12 cellular contexts compared by ENCODE assay signal in the genomic region with DNA sequence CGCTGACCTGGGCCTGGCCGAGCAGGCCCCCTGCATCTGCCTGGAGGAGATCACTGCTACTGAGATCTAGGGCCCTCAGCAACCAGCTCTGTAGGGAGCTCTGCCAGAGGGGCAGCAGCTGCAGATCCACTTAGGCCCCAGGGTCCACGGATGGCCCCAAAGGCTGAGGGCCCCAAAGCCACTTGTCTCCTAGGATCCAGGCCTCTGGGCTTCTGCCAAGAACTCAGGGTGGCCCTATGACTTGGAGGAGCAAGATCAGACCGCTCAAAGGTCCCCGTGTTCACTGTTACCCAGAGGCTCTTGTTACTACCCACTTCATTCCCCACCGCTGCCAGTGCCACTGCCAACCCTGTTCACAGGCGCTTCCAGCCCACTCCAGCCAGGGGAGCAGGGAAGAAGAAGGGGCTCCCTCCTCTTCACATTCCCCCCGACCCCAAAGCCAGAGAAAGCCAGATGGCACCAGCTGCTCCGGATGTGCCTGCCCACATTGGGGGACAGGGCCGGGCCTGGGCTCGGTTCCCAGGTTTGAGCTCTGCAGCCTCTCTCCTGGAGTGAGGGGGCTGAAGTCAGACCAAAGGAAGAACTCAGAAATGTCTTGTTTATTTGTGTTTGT. TPM values are rescaled to one million over a fixed set of nuclear protein-coding genes. Genes with fewer than 3 reads are reported as not detected.
A peak's percentile ranks its signal among the peaks of the same experiment; 100 is the strongest.
DNase-seq lines count a peak whose midpoint lies in the region; ATAC-seq and TF ChIP-seq lines count a peak whose summit lies in the region.
"Had no signal": no experiment of that assay in that cellular context is flagged by ENCODE, and none has a peak within 500 bp of the region (broad histone marks: within the 10 kb centered on the region; RNA-seq: fewer than 3 reads in every experiment).

No MANE protein-coding gene starts in this region.

- peak overlapping the region; percentile 91 for H3K27ac ChIP-seq in cingulate gyrus (ENCODE audit: low read depth, low read length)
- H3K27ac ChIP-seq in temporal lobe (ENCODE audit: low read depth, low read length) = peak overlapping the region; percentile 99
- no peak overlapping the region for H3K27ac ChIP-seq in CD4-positive, alpha-beta T cell (ENCODE audit: low read depth, low read length)

- CTCF ChIA-PET in CD4-positive, alpha-beta T cell (lab: Charles Lee) = interaction anchor here (1.5 to 1.6 kb wide), 2 partner anchors 9 kb away, joined by 5 read pairs; no protein-coding TSS in a partner anchor

- no peaks in the 10 kb centered on the region for H3K4me1 Mint-ChIP-seq in CD4-positive, alpha-beta T cell (ENCODE audit: low read depth)

- H3K4me3 Mint-ChIP-seq in CD4-positive, alpha-beta T cell = no peak overlapping the region
- H3K4me3 Mint-ChIP-seq: T-helper 17 cell had no signal

- intact Hi-C loops in CD4-positive, alpha-beta T cell (cut with DNase I, micrococcal nuclease) = no loop called here

- no peaks in the 10 kb centered on the region for H3K36me3 Mint-ChIP-seq in CD4-positive, alpha-beta T cell (ENCODE audit: low read depth)

- no peaks in the 10 kb centered on the region for H3K9me3 ChIP-seq in CD4-positive, alpha-beta T cell (ENCODE audit: control insufficient read depth, low read length)
- H3K9me3 ChIP-seq: testis had no signal

- POLR2A ChIA-PET in CD4-positive, alpha-beta T cell (lab: Charles Lee) = interaction anchor here (1.3 kb wide), 1 partner anchor 10 kb away, joined by 4 read pairs; no protein-coding TSS in a partner anchor

- no peaks in the 10 kb centered on the region for H3K9me3 Mint-ChIP-seq in CD4-positive, alpha-beta T cell

- ATAC-seq in HG03521 (IDR thresholded peaks at IDR 0.05; ENCODE audit: unreplicated experiment) = no peak
- no peak for ATAC-seq in CD4-positive, alpha-beta T cell (ENCODE audit: poor library complexity)
- ATAC-seq: T-helper 17 cell had no signal

- H3K27me3 ChIP-seq in CD4-positive, alpha-beta T cell (ENCODE audit: control insufficient read depth, insufficient read depth, low read length) = no peaks in the 10 kb centered on the region
- H3K27me3 ChIP-seq: testis had no signal

- TF ChIP-seq CTCF in CD4-positive, alpha-beta T cell (IDR thresholded peaks at IDR 0.05) = no peak

- H3K27ac Mint-ChIP-seq in CD4-positive, alpha-beta T cell = no peak overlapping the region
- H3K27ac Mint-ChIP-seq: T-helper 17 cell had no signal

- DNase-seq in LHCN-M2 (ENCODE audit: low read depth) = peak; percentile 60
- peak; percentile 54 for DNase-seq in medulla oblongata (ENCODE audit: extremely low spot score)
- no peak for DNase-seq in SW480 (ENCODE audit: low spot score)
- DNase-seq in cerebellum (ENCODE audit: low spot score) = no peak
- DNase-seq in CD4-positive, alpha-beta T cell = no peak
- DNase-seq: Kasumi-1, NCI-H2171, T-helper 17 cell had no signal

- no peaks in the 10 kb centered on the region for H3K27me3 Mint-ChIP-seq in CD4-positive, alpha-beta T cell
- H3K27me3 Mint-ChIP-seq: T-helper 17 cell had no signal

RNA-seq across cellular contexts. Expression of a gene that starts 7.6 kb away (rescaled TPM):
- 161 and 176 TPM in 2 replicates for total RNA-seq in LHCN-M2 (2014; rRNA removed)
- 81.1 TPM for polyA plus RNA-seq in LHCN-M2 (2012)
- total RNA-seq in temporal lobe = 10.6 TPM
- total RNA-seq in cerebellum = 23.9 TPM
- total RNA-seq in CD4-positive, alpha-beta T cell = 1 to 10 TPM; 9.0 to 9.6 TPM

RNA-seq across cellular contexts. Expression of a gene that starts 19.9 kb away (rescaled TPM):
- total RNA-seq in LHCN-M2 (2014; rRNA removed) (7.2 and 9.1 TPM in 2 replicates), temporal lobe (6.9 TPM), cerebellum (5.6 TPM)
- 5.1 TPM for polyA plus RNA-seq in LHCN-M2 (2012)
- 1 to 10 TPM; 2.7 to 2.8 TPM for total RNA-seq in CD4-positive, alpha-beta T cell

RNA-seq across cellular contexts. Expression of a gene that starts 19.9 kb away (rescaled TPM):
- total RNA-seq in LHCN-M2 (2014; rRNA removed) = 83.7 and 99.8 TPM in 2 replicates
- polyA plus RNA-seq in LHCN-M2 (2012) = 136 TPM
- total RNA-seq in temporal lobe = 29.3 TPM
- total RNA-seq in cerebellum = 38.1 TPM
- 10 to 100 TPM; 28.5 to 31.0 TPM for total RNA-seq in CD4-positive, alpha-beta T cell

RNA-seq across cellular contexts. Expression of a gene that starts 23.7 kb away (rescaled TPM):
- 1.2 and 1.4 TPM in 2 replicates for total RNA-seq in LHCN-M2 (2014; rRNA removed)
- polyA plus RNA-seq in LHCN-M2 (2012) = 2.5 TPM
- 3.2 TPM for total RNA-seq in temporal lobe
- 5.9 TPM for total RNA-seq in cerebellum
- total RNA-seq in CD4-positive, alpha-beta T cell = 1 to 10 TPM; 1.7 to 3.1 TPM

RNA-seq across cellular contexts. Expression of a gene that starts 23.8 kb away (rescaled TPM):
- total RNA-seq in LHCN-M2 (2014; rRNA removed) (91.6 and 101 TPM in 2 replicates), temporal lobe (45.2 TPM), cerebellum (47.7 TPM)
- 65.4 TPM for polyA plus RNA-seq in LHCN-M2 (2012)
- 10 to 100 TPM; 43.2 to 48.3 TPM for total RNA-seq in CD4-positive, alpha-beta T cell

Comparison
In these comparisons a context has a peak if more than half of its experiments do, and no peak if none do; other contexts are left out.
1. DNase-seq: peak in LHCN-M2 (single experiment) and medulla oblongata (single experiment); none in SW480 (single experiment), cerebellum (single experiment) and CD4-positive, alpha-beta T cell (0 of 10).